ENCODE assay signal across 8 cellular contexts in the genomic region with DNA sequence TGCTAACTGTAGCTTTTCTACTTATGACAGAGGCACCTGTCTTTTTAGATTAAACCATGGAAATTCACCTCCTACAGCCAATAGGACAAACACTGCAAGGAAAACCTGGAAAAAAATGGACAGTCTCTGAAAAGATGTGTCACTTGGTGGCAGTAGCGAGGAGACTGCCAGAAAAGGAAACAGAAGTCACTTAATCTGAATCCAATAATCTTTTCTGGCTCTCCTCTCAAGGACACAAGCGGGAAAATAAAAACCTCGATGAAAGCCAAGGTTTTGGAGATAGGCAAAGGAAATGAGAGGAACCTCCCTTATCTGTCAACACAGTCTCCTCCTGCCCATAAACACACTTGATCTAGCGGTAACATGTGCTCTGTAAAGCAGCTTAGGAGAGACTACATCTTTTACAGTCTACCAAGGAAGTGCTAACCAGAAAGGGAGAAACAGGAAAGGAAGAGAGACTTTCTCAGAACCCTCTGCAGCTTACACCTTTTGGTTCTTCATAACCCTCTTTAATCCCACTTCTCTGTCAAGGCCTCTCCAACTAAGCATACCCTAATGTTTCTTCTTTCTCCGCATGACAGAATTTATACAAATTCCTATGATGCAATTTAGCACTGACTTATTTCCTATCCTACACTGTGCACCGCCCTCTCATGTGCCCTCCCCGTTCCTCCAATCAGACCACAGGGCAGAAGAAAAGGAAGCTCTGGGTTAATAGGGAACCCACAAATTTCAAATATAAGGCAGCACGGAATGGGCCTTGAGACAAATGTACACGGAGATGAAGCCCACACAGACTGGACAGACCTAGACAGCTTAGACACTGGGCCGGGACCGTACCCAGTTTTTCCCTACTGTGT. TPM values are rescaled to one million over a fixed set of nuclear protein-coding genes. Genes with fewer than 3 reads are reported as not detected.
DNase-seq lines count a peak whose midpoint lies in the region; ATAC-seq and TF ChIP-seq lines count a peak whose summit lies in the region.

No MANE protein-coding gene starts in this region.

- H3K27me3 ChIP-seq in neutrophil: no peaks in the 10 kb centered on the region

- H3K4me3 ChIP-seq in fibroblast of the aortic adventitia (ENCODE audit: low read depth, low read length) (no peak overlapping the region), neutrophil (ENCODE audit: low read depth in 1 of 2, low read length in 1 of 2) (peak overlapping the region; percentile 14 to 40)

- peaks cover 33% of the 10 kb centered on the region for H3K4me1 Mint-ChIP-seq in CD14-positive monocyte
- peaks cover 12% of the 10 kb centered on the region for H3K4me1 Mint-ChIP-seq in WTC11

- H3K36me3 Mint-ChIP-seq in CD14-positive monocyte: peaks cover 9 to 10% of the 10 kb centered on the region in 2 donors
- 0 out of 2 replicates have a peak, but pooled peaks cover 2% of the 10 kb centered on the region for H3K36me3 Mint-ChIP-seq in WTC11

- peak; percentile 54 for TF ChIP-seq CTCF in CD14-positive monocyte (IDR thresholded peaks at IDR 0.05)
- TF ChIP-seq CTCF in WTC11 (IDR thresholded peaks at IDR 0.05): no peak
- TF ChIP-seq CTCF in fibroblast of the aortic adventitia (IDR thresholded peaks at IDR 0.05; ENCODE audit: insufficient read depth, low read length): peak; percentile 42
- TF ChIP-seq CTCF in neutrophil (IDR thresholded peaks at IDR 0.05): no peak

- peaks cover 33 to 35% of the 10 kb centered on the region in 2 experiments for H3K4me1 ChIP-seq in neutrophil (ENCODE audit: control insufficient read depth in 1 of 2, insufficient read depth in 1 of 2, low read depth in 1 of 2, low read length in 1 of 2)

- intact Hi-C loops in CD14-positive monocyte (cut with micrococcal nuclease): loop anchor here (2.0 to 5.0 kb wide), 3 partner anchors 14 to 64 kb away; a partner anchor contains a TSS

- CTCF ChIA-PET in WTC11 (lab: Charles Lee): interaction anchor here (1.3 to 1.7 kb wide), 4 partner anchors 10 to 468 kb away, joined by 3 to 4 read pairs (median 4); no protein-coding TSS in a partner anchor

- peak; percentile 80 for DNase-seq in CD14-positive monocyte (ENCODE audit: low spot score)
- DNase-seq in NAMALWA (ENCODE audit: low spot score): peak; percentile 93
- DNase-seq in WTC11 (ENCODE audit: low spot score): no peak
- DNase-seq in fibroblast of the aortic adventitia (ENCODE audit: low read depth): peak; percentile 58
- DNase-seq in ecto neural progenitor cell (ENCODE audit: low spot score): no peak

- peak overlapping the region; percentile 74 to 90 for H3K4me3 Mint-ChIP-seq in CD14-positive monocyte
- H3K4me3 Mint-ChIP-seq in WTC11: no peak overlapping the region

- peak overlapping the region; percentile 91 to 95 (median 95) for H3K27ac Mint-ChIP-seq in CD14-positive monocyte
- peak overlapping the region; percentile 78 for H3K27ac Mint-ChIP-seq in WTC11

- no peaks in the 10 kb centered on the region for H3K9me3 ChIP-seq in neutrophil

- POLR2A ChIA-PET in WTC11 (lab: Charles Lee): no interaction called here

- H3K27me3 Mint-ChIP-seq in CD14-positive monocyte (ENCODE audit: low read depth in 3 of 3) (no peaks in the 10 kb centered on the region), WTC11 (ENCODE audit: low read depth) (no peaks in the 10 kb centered on the region)

- peak overlapping the region; percentile 86 for H3K27ac ChIP-seq in neutrophil

- ATAC-seq in GM18499 (IDR thresholded peaks at IDR 0.05; ENCODE audit: insufficient read depth, unreplicated experiment) (peak; percentile 52), HG02759 (IDR thresholded peaks at IDR 0.05; ENCODE audit: unreplicated experiment) (peak; percentile 65), WTC11 (peak; percentile 69)

- no peaks in the 10 kb centered on the region for H3K36me3 ChIP-seq in neutrophil

- H3K9me3 Mint-ChIP-seq in CD14-positive monocyte (peaks cover 0 to 4% (median 0%) of the 10 kb centered on the region in 7 donors), WTC11 (no peaks in the 10 kb centered on the region)

TF ChIP-seq in WTC11, 78 proteins besides CTCF, POLR2A, EP300 and RAD21:
- 0 out of 2 replicates have a peak, but pooled peaks have one; percentile 33 for TF ChIP-seq GABPB1 (CRISPR knock-in tag; IDR thresholded peaks at IDR 0.05)
- TF ChIP-seq ZNF671 (CRISPR knock-in tag; IDR thresholded peaks at IDR 0.05): no peak

RNA-seq across cellular contexts. Expression of a gene that starts 52.8 kb away (rescaled TPM):
- 1 to 10 TPM; 4.8 to 7.6 TPM for polyA plus RNA-seq in CD14-positive monocyte
- total RNA-seq in WTC11 (2021) (47.2 to 50.0 TPM (median 48.7 TPM) in 3 replicates), fibroblast of the aortic adventitia (ENCODE audit: low replicate concordance) (45.6 and 49.8 TPM in 2 replicates)

Comparison
In these comparisons a context has a peak if more than half of its experiments do, and no peak if none do; other contexts are left out.
1. DNase-seq: peak in CD14-positive monocyte (single experiment), NAMALWA (single experiment) and fibroblast of the aortic adventitia (single experiment); none in WTC11 (single experiment) and ecto neural progenitor cell (single experiment).
2. CTCF ChIP-seq: peak in CD14-positive monocyte (single experiment) and fibroblast of the aortic adventitia (single experiment); none in WTC11 (single experiment) and neutrophil (single experiment).
3. Peak in every context shown above with its lines, with median percentiles within 50 percentile points of each other: ATAC-seq.